Comparison of ENCODE assay signal across 19 cellular contexts in the genomic region with DNA sequence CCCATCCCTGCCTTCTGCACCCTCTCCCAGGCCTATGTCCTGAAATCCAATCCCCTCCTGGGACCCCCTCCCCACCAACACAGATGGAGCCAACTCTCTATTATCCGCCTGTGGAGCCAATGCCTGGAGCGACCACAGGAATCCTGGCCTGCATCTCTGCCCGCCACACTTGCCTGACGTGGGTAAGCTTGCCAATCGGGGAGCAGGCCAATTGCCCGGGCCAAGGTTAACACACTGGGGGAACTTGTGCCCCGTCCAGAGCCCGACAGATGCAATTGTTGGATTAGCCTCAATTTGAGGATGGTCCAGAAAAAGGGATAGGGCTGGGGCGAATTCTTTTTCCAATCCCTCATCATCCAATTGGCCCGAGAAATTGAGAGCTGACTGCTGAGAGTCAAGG. TPM values are rescaled to one million over a fixed set of nuclear protein-coding genes. Genes with fewer than 3 reads are reported as not detected.
DNase-seq lines count a peak whose midpoint lies in the region; ATAC-seq and TF ChIP-seq lines count a peak whose summit lies in the region.
"Had no signal": no experiment of that assay in that cellular context is flagged by ENCODE, and none has a peak within 500 bp of the region (broad histone marks: within the 10 kb centered on the region; RNA-seq: fewer than 3 reads in every experiment).

No MANE protein-coding gene starts in this region.

- peaks cover 6% of the 10 kb centered on the region for H3K4me1 Mint-ChIP-seq in activated CD4-positive, alpha-beta memory T cell treated with anti-CD3 and anti-CD28 coated beads, Interleukin-2, amount 10 ng/mL, durations not matched to agents 7 days and 5 days

- H3K27ac ChIP-seq in adrenal gland: no peak overlapping the region
- H3K27ac ChIP-seq in right cardiac atrium (ENCODE audit: low read length): peak overlapping the region; percentile 86
- H3K27ac ChIP-seq in thoracic aorta: peak overlapping the region; percentile 82 to 87

- TF ChIP-seq CTCF in adrenal gland (IDR thresholded peaks at IDR 0.05) (no peak), thoracic aorta (IDR thresholded peaks at IDR 0.05) (no peak)

- H3K27me3 ChIP-seq in adrenal gland: no peaks in the 10 kb centered on the region
- no peaks in the 10 kb centered on the region for H3K27me3 ChIP-seq in right cardiac atrium (ENCODE audit: control insufficient read depth, insufficient read depth)
- no peaks in the 10 kb centered on the region for H3K27me3 ChIP-seq in thoracic aorta (replicated peaks; ENCODE audit: insufficient read depth)

- H3K4me1 ChIP-seq in adrenal gland (replicated peaks in 1 of 2): peaks cover 0 to 2% of the 10 kb centered on the region in 2 donors
- peaks cover 11% of the 10 kb centered on the region for H3K4me1 ChIP-seq in right cardiac atrium (ENCODE audit: control insufficient read depth, insufficient read depth, low read length)
- H3K4me1 ChIP-seq in thoracic aorta (ENCODE audit: control insufficient read depth in 1 of 2, low read depth in 2 of 2): peaks cover 42 to 74% of the 10 kb centered on the region in 2 donors

- no peaks in the 10 kb centered on the region for H3K27me3 Mint-ChIP-seq in activated CD4-positive, alpha-beta memory T cell treated with anti-CD3 and anti-CD28 coated beads, Interleukin-2, amount 10 ng/mL, durations not matched to agents 7 days and 5 days

- TF ChIP-seq POLR2A in adrenal gland (IDR thresholded peaks at IDR 0.05): no peak

- no peaks in the 10 kb centered on the region for H3K9me3 Mint-ChIP-seq in activated CD4-positive, alpha-beta memory T cell treated with anti-CD3 and anti-CD28 coated beads, Interleukin-2, amount 10 ng/mL, durations not matched to agents 7 days and 5 days
- H3K9me3 Mint-ChIP-seq: CD8-positive, alpha-beta memory T cell; HFFc6 had no signal

- H3K9me3 ChIP-seq in adrenal gland (replicated peaks in 1 of 3): no peaks in the 10 kb centered on the region
- no peaks in the 10 kb centered on the region for H3K9me3 ChIP-seq in right cardiac atrium (ENCODE audit: control insufficient read depth, low read length)
- no peaks in the 10 kb centered on the region for H3K9me3 ChIP-seq in thoracic aorta

- peaks cover 9% of the 10 kb centered on the region for H3K36me3 Mint-ChIP-seq in activated CD4-positive, alpha-beta memory T cell treated with anti-CD3 and anti-CD28 coated beads, Interleukin-2, amount 10 ng/mL, durations not matched to agents 7 days and 5 days (ENCODE audit: low read depth)

- H3K27ac Mint-ChIP-seq in activated CD4-positive, alpha-beta memory T cell treated with anti-CD3 and anti-CD28 coated beads, Interleukin-2, amount 10 ng/mL, durations not matched to agents 7 days and 5 days: no peak overlapping the region
- H3K27ac Mint-ChIP-seq: HFFc6 had no signal

- no peak overlapping the region for H3K4me3 Mint-ChIP-seq in activated CD4-positive, alpha-beta memory T cell treated with anti-CD3 and anti-CD28 coated beads, Interleukin-2, amount 10 ng/mL, durations not matched to agents 7 days and 5 days
- H3K4me3 Mint-ChIP-seq: HFFc6 had no signal

- no peaks in the 10 kb centered on the region for H3K36me3 ChIP-seq in adrenal gland (replicated peaks in 1 of 2)
- H3K36me3 ChIP-seq in thoracic aorta: no peaks in the 10 kb centered on the region

- CTCF ChIA-PET in activated CD4-positive, alpha-beta memory T cell treated with anti-CD3 and anti-CD28 coated beads, Interleukin-2, amount 10 ng/mL, durations not matched to agents 7 days and 5 days (lab: Charles Lee): no interaction called here

- WGBS in adrenal gland, 4 donors: 51 to 66% (median 58%) methylated on average over 10 of the region's 10 CpGs
- WGBS in right cardiac atrium: 53% methylated on average over 10 of the region's 10 CpGs

- intact Hi-C loops in adrenal gland (cut with DNase I): no loop called here
- intact Hi-C loops in right cardiac atrium (cut with DNase I): no loop called here
- intact Hi-C loops in posterior vena cava (cut with DNase I): no loop called here

- no peak overlapping the region for H3K4me3 ChIP-seq in adrenal gland
- no peak overlapping the region for H3K4me3 ChIP-seq in right cardiac atrium (ENCODE audit: low read length)
- H3K4me3 ChIP-seq in thoracic aorta: peak overlapping the region; percentile 43

- ATAC-seq in right cardiac atrium (peak in 1 of 2 donors; percentile 45), thoracic aorta (ENCODE audit: insufficient number of reproducible peaks, low FRiP score, low read depth) (no peak)
- ATAC-seq: Panc1 had no signal

- peak in 5 of 7 donors; percentile 26 to 77 (median 61) for DNase-seq in adrenal gland
- peak; percentile 27 for DNase-seq in fibroblast of gingiva (ENCODE audit: low read depth)
- peak in 2 of 3 donors; percentile 83 to 85 for DNase-seq in right cardiac atrium
- DNase-seq in thoracic aorta (ENCODE audit: low spot score): peak; percentile 43
- no peak for DNase-seq in posterior vena cava (ENCODE audit: low spot score)
- DNase-seq in activated CD4-positive, alpha-beta memory T cell treated with anti-CD3 and anti-CD28 coated beads, Interleukin-2, amount 10 ng/mL, durations not matched to agents 7 days and 5 days: no peak
- DNase-seq in DMS53 (lab: John Stamatoyannopoulos, UW): no peak
- DNase-seq: CD8-positive, alpha-beta memory T cell; DMS 273 treated with DMSO at 0.1 percent for 48 hours; HFFc6; KBM-7; NCI-H1048; NCI-H146; NCI-H774; SHP77 had no signal

- POLR2A ChIA-PET in activated CD4-positive, alpha-beta memory T cell treated with anti-CD3 and anti-CD28 coated beads, Interleukin-2, amount 10 ng/mL, durations not matched to agents 7 days and 5 days (lab: Charles Lee): interaction anchor here (1.1 to 1.2 kb wide), 2 partner anchors 10 to 20 kb away, joined by 3 to 4 read pairs; no protein-coding TSS in a partner anchor

RNA-seq across cellular contexts. Expression of a gene that starts 5.9 kb away (rescaled TPM):
- 10 to 100 TPM; 22.6 to 49.2 (median 36.3) TPM for total RNA-seq in adrenal gland
- 10 to 100 TPM in 2 of 3 donors, 1 to 10 TPM in 1; 7.9 to 48.1 (median 28.3) TPM for polyA plus RNA-seq in adrenal gland
- total RNA-seq in right cardiac atrium: 10 to 100 TPM; 28.9 to 36.5 (median 33.3) TPM
- 28.0 TPM for polyA plus RNA-seq in right cardiac atrium
- total RNA-seq in thoracic aorta: 10 to 100 TPM; 37.8 to 45.3 TPM
- 10 to 100 TPM; 33.2 to 44.2 TPM for total RNA-seq in posterior vena cava
- 10 to 100 TPM; 25.3 to 25.4 TPM for total RNA-seq in activated CD4-positive, alpha-beta memory T cell treated with anti-CD3 and anti-CD28 coated beads, Interleukin-2, amount 10 ng/mL, durations not matched to agents 7 days and 5 days

RNA-seq across cellular contexts. Expression of a gene that starts 20.5 kb away (rescaled TPM):
- 1 to 10 TPM; 2.6 to 7.6 (median 5.5) TPM for total RNA-seq in adrenal gland
- 10 to 100 TPM in 1 of 3 donors, 1 to 10 TPM in 2; 1.1 to 20.5 (median 5.7) TPM for polyA plus RNA-seq in adrenal gland
- 1 to 10 TPM in 2 of 4 donors, under 1 TPM in 2; 0.68 to 2.5 (median 1.3) TPM for total RNA-seq in right cardiac atrium
- 0.66 TPM for polyA plus RNA-seq in right cardiac atrium
- total RNA-seq in thoracic aorta: 1 to 10 TPM; 4.1 to 5.1 TPM
- 1 to 10 TPM; 2.3 to 3.7 TPM for total RNA-seq in posterior vena cava
- 100 to 1,000 TPM; 174 to 179 TPM for total RNA-seq in activated CD4-positive, alpha-beta memory T cell treated with anti-CD3 and anti-CD28 coated beads, Interleukin-2, amount 10 ng/mL, durations not matched to agents 7 days and 5 days
- total RNA-seq: H4, HFFc6 had no signal
- polyA plus RNA-seq: BJ had no signal

RNA-seq across cellular contexts. Expression of a gene that starts 25.1 kb away (rescaled TPM):
- 100 to 1,000 TPM in 5 of 8 donors, 10 to 100 TPM in 3; 48.3 to 206 (median 131) TPM for total RNA-seq in adrenal gland
- polyA plus RNA-seq in adrenal gland: 100 to 1,000 TPM in 2 of 3 donors, 10 to 100 TPM in 1; 60.5 to 652 (median 264) TPM
- total RNA-seq in right cardiac atrium: 100 to 1,000 TPM in 1 of 4 donors, 10 to 100 TPM in 3; 64.4 to 106 (median 86.1) TPM
- 66.5 TPM for polyA plus RNA-seq in right cardiac atrium
- 100 to 1,000 TPM; 163 to 247 TPM for total RNA-seq in thoracic aorta
- total RNA-seq in posterior vena cava: 10 to 100 TPM; 52.6 to 65.7 TPM
- 10 to 100 TPM; 96.3 to 98.2 TPM for total RNA-seq in activated CD4-positive, alpha-beta memory T cell treated with anti-CD3 and anti-CD28 coated beads, Interleukin-2, amount 10 ng/mL, durations not matched to agents 7 days and 5 days

RNA-seq across cellular contexts. Expression of a gene that starts 35.5 kb away (rescaled TPM):
- total RNA-seq in adrenal gland: not detected
- not detected for polyA plus RNA-seq in adrenal gland
- not detected for total RNA-seq in right cardiac atrium
- not detected for polyA plus RNA-seq in right cardiac atrium
- not detected for total RNA-seq in thoracic aorta
- total RNA-seq in posterior vena cava: not detected
- under 1 TPM; 0.08 to 0.10 TPM for total RNA-seq in activated CD4-positive, alpha-beta memory T cell treated with anti-CD3 and anti-CD28 coated beads, Interleukin-2, amount 10 ng/mL, durations not matched to agents 7 days and 5 days
- total RNA-seq: H4, HFFc6 had no signal
- polyA plus RNA-seq: AG04450, BJ had no signal

Comparison
In these comparisons a context has a peak if more than half of its experiments do, and no peak if none do; other contexts are left out.
1. DNase-seq: peak in adrenal gland (5 of 7), fibroblast of gingiva (single experiment), right cardiac atrium (2 of 3) and thoracic aorta (single experiment); none in posterior vena cava (single experiment), activated CD4-positive, alpha-beta memory T cell treated with anti-CD3 and anti-CD28 coated beads, Interleukin-2, amount 10 ng/mL, durations not matched to agents 7 days and 5 days (single experiment) and DMS53 (single experiment).
2. H3K27ac ChIP-seq: peak in right cardiac atrium (single experiment) and thoracic aorta (2 of 2); none in adrenal gland (0 of 5).
3. RNA of a gene that starts 20.5 kb away (total RNA-seq): 174 to 179 TPM in activated CD4-positive, alpha-beta memory T cell treated with anti-CD3 and anti-CD28 coated beads, Interleukin-2, amount 10 ng/mL, durations not matched to agents 7 days and 5 days; 2.6 to 7.6 TPM in adrenal gland, 4.1 to 5.1 TPM in thoracic aorta, 2.3 to 3.7 TPM in posterior vena cava and 0.68 to 2.5 TPM in right cardiac atrium; every median in the first group is over 10 times any median in the second.